8 cellular contexts compared by ENCODE assay signal in genomic region chr2:64488050-64488974, GRCh38. TPM values are rescaled to one million over a fixed set of nuclear protein-coding genes. Genes with fewer than 3 reads are reported as not detected.
DNase-seq lines count a peak whose midpoint lies in the region; ATAC-seq and TF ChIP-seq lines count a peak whose summit lies in the region.

No MANE protein-coding gene starts in this region.

- no peak overlapping the region for H3K4me3 ChIP-seq in left lung

- no peaks in the 10 kb centered on the region for H3K9me3 ChIP-seq in left lung

- no peaks in the 10 kb centered on the region for H3K36me3 ChIP-seq in left lung

- peaks cover 0 to 20% of the 10 kb centered on the region in 2 donors for H3K4me1 ChIP-seq in left lung

- DNase-seq in COLO829 (ENCODE audit: low spot score), result peak; percentile 54
- DNase-seq in NCI-H187 treated with DMSO at 0.1 percent for 48 hours (lab: John Stamatoyannopoulos, UW), result peak; percentile 28
- peak; percentile 54 for DNase-seq in central memory CD4-positive, alpha-beta T cell
- peak; percentile 60 to 91 for DNase-seq in left lung
- peak; percentile 71 to 79 for DNase-seq in stimulated activated CD4-positive, alpha-beta T cell treated with anti-CD3 and anti-CD28 coated beads, Interleukin-4, amount 100 ng/mL, for 4 hours

- no peak overlapping the region for H3K27ac ChIP-seq in left lung

- intact Hi-C loops in left lung (cut with DNase I), result loop anchor here (5.0 to 10.0 kb wide), 2 partner anchors 144 to 156 kb away; no protein-coding TSS in a partner anchor

- TF ChIP-seq CTCF in left lung (IDR thresholded peaks at IDR 0.05), result peak; percentile 98 to 99

- ATAC-seq in GM21528 (IDR thresholded peaks at IDR 0.05; ENCODE audit: low FRiP score, unreplicated experiment), result peak; percentile 63
- ATAC-seq in activated CD4-positive, CD25-positive, alpha-beta regulatory T cell treated with anti-CD3 and anti-CD28 coated beads, Interleukin-2, amount 50 U/mL, for 24 hours, result peak; percentile 60 to 75
- peak; percentile 91 for ATAC-seq in left lung
- ATAC-seq in GM21576 (IDR thresholded peaks at IDR 0.05; ENCODE audit: unreplicated experiment), result no peak

- H3K27me3 ChIP-seq in left lung, result no peaks in the 10 kb centered on the region

RNA-seq across cellular contexts. Expression of gene LGALSL, which starts 34.4 kb away (rescaled TPM):
- total RNA-seq in left lung, result 10 to 100 TPM; 33.5 to 34.1 TPM

RNA-seq across cellular contexts. Expression of gene AFTPH, which starts 35.8 kb away (rescaled TPM):
- 10 to 100 TPM; 29.9 to 33.7 TPM for total RNA-seq in left lung
